ENCODE assay signal across 21 cellular contexts in the genomic region with DNA sequence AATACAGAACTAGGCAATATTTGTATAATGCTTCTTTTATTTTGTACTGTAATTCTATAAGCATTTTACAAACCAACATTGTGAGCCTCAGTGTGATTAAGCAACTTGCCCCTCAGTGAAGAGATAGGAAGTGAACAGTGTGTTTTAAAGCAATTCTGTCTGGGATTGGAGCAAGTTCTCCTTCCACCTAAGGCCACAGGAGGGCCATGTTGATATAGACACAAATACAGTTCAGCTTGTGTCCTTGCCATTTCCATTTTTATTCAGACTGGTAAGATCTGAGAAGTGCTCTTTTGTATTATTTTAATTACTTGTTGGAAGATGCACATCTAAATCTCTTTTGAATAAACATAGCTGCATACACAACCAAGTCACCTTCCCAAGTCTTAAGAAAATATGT.
DNase-seq lines count a peak whose midpoint lies in the region; ATAC-seq and TF ChIP-seq lines count a peak whose summit lies in the region.
"Had no signal": no experiment of that assay in that cellular context is flagged by ENCODE, and none has a peak within 500 bp of the region (broad histone marks: within the 10 kb centered on the region; RNA-seq: fewer than 3 reads in every experiment).

No MANE protein-coding gene starts in this region.

- intact Hi-C loops in activated CD4-positive, alpha-beta T cell treated with anti-CD3 and anti-CD28 coated beads, Interleukin-2, amount 10 ng/mL, durations not matched to agents 24 days and 14 days (cut with micrococcal nuclease), result no loop called here

- H3K4me1 ChIP-seq in BE2C, result peaks cover 7% of the 10 kb centered on the region; the same call in 1 of the 2 replicates
- H3K4me1 ChIP-seq: psoas muscle, SJSA1 had no signal

- no peak overlapping the region for H3K27ac Mint-ChIP-seq in activated CD4-positive, alpha-beta T cell treated with anti-CD3 and anti-CD28 coated beads, Interleukin-2, amount 10 ng/mL, durations not matched to agents 24 days and 14 days
- H3K27ac Mint-ChIP-seq: activated naive CD8-positive, alpha-beta T cell treated with anti-CD3 and anti-CD28 coated beads, Interleukin-2, amount 50 U/mL, for 24 hours; effector memory CD8-positive, alpha-beta T cell; natural killer cell had no signal

- H3K9me3 Mint-ChIP-seq in activated CD4-positive, alpha-beta T cell treated with anti-CD3 and anti-CD28 coated beads, Interleukin-2, amount 10 ng/mL, durations not matched to agents 24 days and 14 days, result peaks cover 6% of the 10 kb centered on the region

- no peak overlapping the region for H3K4me3 ChIP-seq in BE2C (ENCODE audit: low read depth, low read length)
- no peak overlapping the region for H3K4me3 ChIP-seq in Jurkat, Clone E6-1 (ENCODE audit: low read length)
- H3K4me3 ChIP-seq: psoas muscle, SJSA1 had no signal

- no peaks in the 10 kb centered on the region for H3K27me3 ChIP-seq in BE2C
- H3K27me3 ChIP-seq: SJSA1 had no signal

- H3K4me3 Mint-ChIP-seq in activated CD4-positive, alpha-beta T cell treated with anti-CD3 and anti-CD28 coated beads, Interleukin-2, amount 10 ng/mL, durations not matched to agents 24 days and 14 days, result no peak overlapping the region
- H3K4me3 Mint-ChIP-seq: activated naive CD8-positive, alpha-beta T cell treated with anti-CD3 and anti-CD28 coated beads, Interleukin-2, amount 50 U/mL, for 24 hours; central memory CD8-positive, alpha-beta T cell; effector memory CD8-positive, alpha-beta T cell; natural killer cell had no signal

- DNase-seq in BE2C (peak; percentile 10), RKO (ENCODE audit: low spot score) (peak; percentile 5), medulla oblongata (ENCODE audit: extremely low spot score) (peak; percentile 16)
- peak; percentile 2 for DNase-seq in Jurkat, Clone E6-1 (ENCODE audit: low read depth, low spot score)
- no peak for DNase-seq in activated CD4-positive, alpha-beta T cell treated with anti-CD3 and anti-CD28 coated beads, Interleukin-2, amount 10 ng/mL, durations not matched to agents 24 days and 14 days
- DNase-seq: activated naive CD8-positive, alpha-beta T cell treated with anti-CD3 and anti-CD28 coated beads, Interleukin-2, amount 50 U/mL, for 24 hours; effector memory CD8-positive, alpha-beta T cell; islet precursor cell; natural killer cell; NCI-H2171 treated with DMSO at 0.1 percent for 48 hours; OCI-M1; psoas muscle; small intestine; stimulated activated CD4-positive, alpha-beta T cell treated with anti-CD3 and anti-CD28 coated beads, Interleukin-4, amount 100 ng/mL, for 24 hours; T-helper 9 cell had no signal

- H3K9me3 ChIP-seq in BE2C, result no peaks in the 10 kb centered on the region
- H3K9me3 ChIP-seq: psoas muscle, SJSA1 had no signal

- ATAC-seq in HG03039 (IDR thresholded peaks at IDR 0.05; ENCODE audit: unreplicated experiment) (no peak), GM21447 (IDR thresholded peaks at IDR 0.05; ENCODE audit: unreplicated experiment) (no peak), HG03025 (IDR thresholded peaks at IDR 0.05; ENCODE audit: low FRiP score, unreplicated experiment) (no peak)
- ATAC-seq: activated CD4-positive, CD25-positive, alpha-beta regulatory T cell treated with anti-CD3 and anti-CD28 coated beads, Interleukin-2, amount 50 U/mL, for 24 hours; activated naive CD8-positive, alpha-beta T cell treated with anti-CD3 and anti-CD28 coated beads, Interleukin-2, amount 50 U/mL, for 24 hours; effector memory CD8-positive, alpha-beta T cell; natural killer cell; psoas muscle had no signal

- H3K4me1 Mint-ChIP-seq in activated CD4-positive, alpha-beta T cell treated with anti-CD3 and anti-CD28 coated beads, Interleukin-2, amount 10 ng/mL, durations not matched to agents 24 days and 14 days, result no peaks in the 10 kb centered on the region
- H3K4me1 Mint-ChIP-seq: activated naive CD8-positive, alpha-beta T cell treated with anti-CD3 and anti-CD28 coated beads, Interleukin-2, amount 50 U/mL, for 24 hours; central memory CD8-positive, alpha-beta T cell; natural killer cell had no signal

- H3K27me3 Mint-ChIP-seq in activated CD4-positive, alpha-beta T cell treated with anti-CD3 and anti-CD28 coated beads, Interleukin-2, amount 10 ng/mL, durations not matched to agents 24 days and 14 days, result no peaks in the 10 kb centered on the region
- H3K27me3 Mint-ChIP-seq: activated naive CD8-positive, alpha-beta T cell treated with anti-CD3 and anti-CD28 coated beads, Interleukin-2, amount 50 U/mL, for 24 hours; central memory CD8-positive, alpha-beta T cell; effector memory CD8-positive, alpha-beta T cell had no signal

- peak; percentile 52 for TF ChIP-seq CTCF in BE2C (IDR thresholded peaks at IDR 0.05; ENCODE audit: low read depth, low read length)

- H3K36me3 Mint-ChIP-seq in activated CD4-positive, alpha-beta T cell treated with anti-CD3 and anti-CD28 coated beads, Interleukin-2, amount 10 ng/mL, durations not matched to agents 24 days and 14 days (ENCODE audit: low read depth), result no peaks in the 10 kb centered on the region
- H3K36me3 Mint-ChIP-seq: natural killer cell had no signal

- no peaks in the 10 kb centered on the region for H3K36me3 ChIP-seq in BE2C
- H3K36me3 ChIP-seq: SJSA1 had no signal
